16 cellular contexts compared by ENCODE assay signal in genomic region chrX:20712811-20713210, GRCh38.
DNase-seq lines count a peak whose midpoint lies in the region; ATAC-seq and TF ChIP-seq lines count a peak whose summit lies in the region.
"Had no signal": no experiment of that assay in that cellular context is flagged by ENCODE, and none has a peak within 500 bp of the region (broad histone marks: within the 10 kb centered on the region; RNA-seq: fewer than 3 reads in every experiment).

No MANE protein-coding gene starts in this region.

- no peaks in the 10 kb centered on the region for H3K36me3 ChIP-seq in A673 (ENCODE audit: insufficient read depth, low read length, poor library complexity, severe bottlenecking)
- H3K36me3 ChIP-seq: SJCRH30 had no signal

- H3K27me3 ChIP-seq in A673 (replicated peaks; ENCODE audit: insufficient read depth, low read depth, low read length, poor library complexity): no peaks in the 10 kb centered on the region
- H3K27me3 ChIP-seq: SJCRH30 had no signal

- H3K4me3 ChIP-seq in retinal pigment epithelial cell (ENCODE audit: low read length) (no peak overlapping the region), A673 (ENCODE audit: low read depth, low read length, poor library complexity, severe bottlenecking) (no peak overlapping the region)
- H3K4me3 ChIP-seq: SJCRH30 had no signal

- peak; percentile 46 for DNase-seq in NCI-H2029 (lab: John Stamatoyannopoulos, UW)
- no peak for DNase-seq in NCI-H2029 treated with DMSO at 0.1 percent for 48 hours (lab: John Stamatoyannopoulos, UW)
- DNase-seq in NCI-H146 (lab: John Stamatoyannopoulos, UW): peak; percentile 76
- peak; percentile 31 for DNase-seq in cerebellum (ENCODE audit: low spot score)
- DNase-seq in retinal pigment epithelial cell (ENCODE audit: low read depth): peak; percentile 58
- DNase-seq in Right ventricle myocardium superior: no peak
- DNase-seq in A673 (ENCODE audit: low spot score): no peak
- DNase-seq: DND-41, H7, MM.1S, NCI-H1048, NCI-H1417 treated with DMSO at 0.1 percent for 48 hours, NCI-H2081, NCI-H69, SJCRH30, T-cell had no signal

- CTCF ChIA-PET in A673 (lab: Charles Lee): no interaction called here

- POLR2A ChIA-PET in A673 (lab: Charles Lee; ENCODE audit: low non-redundant PET): no interaction called here

- ATAC-seq in Right ventricle myocardium superior (ENCODE audit: poor library complexity): no peak
- ATAC-seq: T-cell had no signal

- TF ChIP-seq CTCF in retinal pigment epithelial cell (conservative IDR thresholded peaks at IDR 0.05; ENCODE audit: low read depth, low read length) (no peak), A673 (conservative IDR thresholded peaks at IDR 0.05; ENCODE audit: low read depth, low read length) (no peak)

- H3K9me3 ChIP-seq in A673 (ENCODE audit: low read depth, low read length, poor library complexity, severe bottlenecking): no peaks in the 10 kb centered on the region
- H3K9me3 ChIP-seq: SJCRH30 had no signal

- H3K4me1 ChIP-seq in A673 (ENCODE audit: insufficient read depth, low read length, poor library complexity, severe bottlenecking): no peaks in the 10 kb centered on the region
- H3K4me1 ChIP-seq: SJCRH30 had no signal

- H3K27ac ChIP-seq in A673 (ENCODE audit: low read depth, low read length, poor library complexity, severe bottlenecking): no peak overlapping the region
- H3K27ac ChIP-seq: SJCRH30 had no signal

- intact Hi-C loops in Right ventricle myocardium superior (cut with DNase I): no loop called here
- intact Hi-C loops in A673 (cut with micrococcal nuclease; ENCODE audit: unreplicated experiment): no loop called here

- BruUV-seq in A673 (replicated peaks; lab: Mats Ljungman, UMichigan): no TSS peak

Comparison
In these comparisons a context has a peak if more than half of its experiments do, and no peak if none do; other contexts are left out.
1. DNase-seq: peak in NCI-H2029 (single experiment), NCI-H146 (single experiment), cerebellum (single experiment) and retinal pigment epithelial cell (single experiment); none in NCI-H2029 treated with DMSO at 0.1 percent for 48 hours (single experiment), Right ventricle myocardium superior (single experiment) and A673 (single experiment).